ENCODE assay signal across 9 cellular contexts in the genomic region with DNA sequence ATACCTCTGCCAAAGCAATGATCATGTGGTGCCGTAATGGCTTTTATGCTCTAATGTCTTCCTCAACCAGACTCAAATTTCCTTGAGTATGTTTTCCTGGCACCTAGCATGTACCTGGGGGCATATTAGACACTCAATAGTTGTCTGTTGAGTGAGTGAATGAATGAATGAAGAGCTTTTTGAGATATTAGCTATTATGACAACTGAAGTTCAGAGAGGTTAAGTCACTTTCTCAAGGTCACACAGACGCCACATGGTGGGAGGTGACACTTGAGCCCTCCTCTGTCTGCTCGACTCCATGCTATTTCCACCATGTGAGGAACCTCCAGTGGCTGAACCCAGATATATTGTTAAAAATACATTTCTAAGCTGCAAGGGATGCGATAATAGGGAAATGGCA.
A peak's percentile ranks its signal among the peaks of the same experiment; 100 is the strongest.
DNase-seq lines count a peak whose midpoint lies in the region; ATAC-seq, FAIRE-seq and TF ChIP-seq lines count a peak whose summit lies in the region.
"Had no signal": no experiment of that assay in that cellular context is flagged by ENCODE, and none has a peak within 500 bp of the region (broad histone marks: within the 10 kb centered on the region; RNA-seq: fewer than 3 reads in every experiment).

No MANE protein-coding gene starts in this region.

- no peaks in the 10 kb centered on the region for H3K79me2 ChIP-seq in astrocyte (ENCODE audit: insufficient read depth, low read length)

- no peaks in the 10 kb centered on the region for H3K27me3 Mint-ChIP-seq in astrocyte (ENCODE audit: low read depth, unreplicated experiment)

- H2AFZ ChIP-seq in astrocyte (ENCODE audit: low read depth, low read length): no peak overlapping the region

- no peaks in the 10 kb centered on the region for H3K9me3 ChIP-seq in heart left ventricle
- H3K9me3 ChIP-seq in astrocyte (ENCODE audit: insufficient read depth, low read depth, low read length): no peaks in the 10 kb centered on the region
- H3K9me3 ChIP-seq in muscle layer of colon (ENCODE audit: low read length): no peaks in the 10 kb centered on the region
- no peaks in the 10 kb centered on the region for H3K9me3 ChIP-seq in transverse colon
- H3K9me3 ChIP-seq: SJSA1 had no signal

- peak overlapping the region; percentile 78 for H3K4me2 ChIP-seq in astrocyte (ENCODE audit: low read length)

- in situ Hi-C loops in transverse colon (cut with MboI; ENCODE audit: low pct_ligation_motif_present in 1 of 4, low pct_unique_long_range_greater_than_20kb in 1 of 4, low sequenced_read_pairs in 3 of 4): no loop called here

- no peaks in the 10 kb centered on the region for H3K27me3 ChIP-seq in heart left ventricle
- no peaks in the 10 kb centered on the region for H3K27me3 ChIP-seq in astrocyte (ENCODE audit: insufficient read depth, low read length)
- no peaks in the 10 kb centered on the region for H3K27me3 ChIP-seq in muscle layer of colon (ENCODE audit: control insufficient read depth in 1 of 2, insufficient read depth in 2 of 2, low read length in 2 of 2)
- H3K27me3 ChIP-seq in transverse colon: no peaks in the 10 kb centered on the region
- H3K27me3 ChIP-seq: SJSA1 had no signal

- intact Hi-C loops in heart left ventricle (cut with DNase I) (loop anchor here in 4 of 10 donors (5.0 to 10.0 kb wide), 4 partner anchors 42 to 56 kb away; no protein-coding TSS in a partner anchor), Right ventricle myocardium inferior (cut with DNase I) (no loop called here), transverse colon (cut with DNase I; ENCODE audit: low total_unique reads) (no loop called here)

- no peak overlapping the region for H3K27ac Mint-ChIP-seq in astrocyte (ENCODE audit: unreplicated experiment)

- no peak for TF ChIP-seq EP300 in transverse colon (IDR thresholded peaks at IDR 0.05; ENCODE audit: low read depth)

- H3K36me3 ChIP-seq in heart left ventricle (peaks cover 0 to 13% (median 0%) of the 10 kb centered on the region in 9 donors), astrocyte (ENCODE audit: insufficient read depth, low read length) (peaks cover 8% of the 10 kb centered on the region), muscle layer of colon (ENCODE audit: insufficient read depth, low read length) (no peaks in the 10 kb centered on the region), transverse colon (no peaks in the 10 kb centered on the region)
- H3K36me3 ChIP-seq: SJSA1 had no signal

- H3K4me1 Mint-ChIP-seq in astrocyte (ENCODE audit: low read depth, unreplicated experiment): peaks cover 11% of the 10 kb centered on the region

- H3K4me1 ChIP-seq in heart left ventricle (peaks cover 0 to 43% (median 21%) of the 10 kb centered on the region in 12 donors), astrocyte (ENCODE audit: insufficient read depth, low read length) (peaks cover 45% of the 10 kb centered on the region), muscle layer of colon (ENCODE audit: insufficient read depth, low read length) (no peaks in the 10 kb centered on the region), transverse colon (peaks cover 0 to 26% (median 6%) of the 10 kb centered on the region in 4 donors)

- ATAC-seq in heart left ventricle (no peak), Right ventricle myocardium inferior (no peak)

- peak overlapping the region; percentile 21 for H3K9ac ChIP-seq in astrocyte (ENCODE audit: low read length)
- H3K9ac ChIP-seq in muscle layer of colon (ENCODE audit: low read length): no peak overlapping the region

- TF ChIP-seq POLR2A in heart left ventricle (IDR thresholded peaks at IDR 0.05) (no peak), transverse colon (IDR thresholded peaks at IDR 0.05) (no peak)

- peak overlapping the region in 4 of 12 donors; percentile 39 to 48 (median 44) for H3K4me3 ChIP-seq in heart left ventricle
- no peak overlapping the region for H3K4me3 ChIP-seq in astrocyte (ENCODE audit: insufficient read depth, low read depth, low read length)
- peak overlapping the region in 1 of 2 donors; percentile 44 for H3K4me3 ChIP-seq in muscle layer of colon (ENCODE audit: low read depth in 1 of 2, low read length in 2 of 2)
- no peak overlapping the region for H3K4me3 ChIP-seq in transverse colon

- WGBS in heart left ventricle, 4 donors: 84 to 89% (median 86%) methylated on average over 4 of the region's 4 CpGs
- WGBS in transverse colon (ENCODE audit: low coverage in 1 of 2), 2 donors: 75 to 80% methylated on average over 2 to 4 of the region's 4 CpGs

- no peaks in the 10 kb centered on the region for H4K20me1 ChIP-seq in astrocyte (ENCODE audit: insufficient read depth, low read length)

- no peak for DNase-seq in heart left ventricle
- DNase-seq in Right ventricle myocardium inferior (ENCODE audit: missing footprints): no peak
- no peak for DNase-seq in astrocyte (ENCODE audit: low read depth)
- DNase-seq in transverse colon: no peak
- DNase-seq in NCI-H128 (lab: John Stamatoyannopoulos, UW; ENCODE audit: unreplicated experiment): no peak
- no peak for DNase-seq in activated CD4-positive, alpha-beta T cell treated with anti-CD3 and anti-CD28 coated beads, Interleukin-2, amount 50 U/mL, for 4 hours
- DNase-seq in AG08396 (ENCODE audit: low spot score): no peak

- no peak for TF ChIP-seq CTCF in heart left ventricle (IDR thresholded peaks at IDR 0.05)
- TF ChIP-seq CTCF in astrocyte (IDR thresholded peaks at IDR 0.05; ENCODE audit: insufficient read depth, low read depth, low read length): no peak
- TF ChIP-seq CTCF in transverse colon (IDR thresholded peaks at IDR 0.05): no peak

- peaks cover 23% of the 10 kb centered on the region for H3K36me3 Mint-ChIP-seq in astrocyte (ENCODE audit: low read depth, unreplicated experiment)

- peaks cover 2% of the 10 kb centered on the region for H3K9me3 Mint-ChIP-seq in astrocyte (ENCODE audit: unreplicated experiment)

- FAIRE-seq in astrocyte (lab: Jason Lieb, UNC): no peak

- peak overlapping the region; percentile 25 to 86 (median 70) for H3K27ac ChIP-seq in heart left ventricle
- H3K27ac ChIP-seq in astrocyte (ENCODE audit: low read depth, low read length): peak overlapping the region; percentile 45
- H3K27ac ChIP-seq in muscle layer of colon (ENCODE audit: low read depth, low read length): peak overlapping the region; percentile 64
- peak overlapping the region; percentile 54 to 79 (median 60) for H3K27ac ChIP-seq in transverse colon
- H3K27ac ChIP-seq: SJSA1 had no signal

- H3K4me3 Mint-ChIP-seq in astrocyte (ENCODE audit: unreplicated experiment): no peak overlapping the region
